Comparison of ENCODE assay signal across 19 cellular contexts in genomic region chr9:132348676-132349075, GRCh38. TPM values are rescaled to one million over a fixed set of nuclear protein-coding genes. Genes with fewer than 3 reads are reported as not detected.
DNase-seq lines count a peak whose midpoint lies in the region; ATAC-seq and TF ChIP-seq lines count a peak whose summit lies in the region.
"Had no signal": no experiment of that assay in that cellular context is flagged by ENCODE, and none has a peak within 500 bp of the region (broad histone marks: within the 10 kb centered on the region; RNA-seq: fewer than 3 reads in every experiment).

No MANE protein-coding gene starts in this region.

- H3K36me3 ChIP-seq in Caco-2 (ENCODE audit: control insufficient read depth, insufficient read depth, low read length), result peaks cover 1% of the 10 kb centered on the region; the same call in 1 of the 2 replicates

- peak overlapping the region; percentile 91 for H3K27ac Mint-ChIP-seq in CD4-positive, alpha-beta T cell
- H3K27ac Mint-ChIP-seq in IgD-negative memory B cell, result peak overlapping the region; percentile 13 to 80 (median 47)
- H3K27ac Mint-ChIP-seq in activated naive CD8-positive, alpha-beta T cell treated with anti-CD3 and anti-CD28 coated beads, Interleukin-2, amount 50 U/mL, for 24 hours, result peak overlapping the region; percentile 85
- H3K27ac Mint-ChIP-seq in natural killer cell, result peak overlapping the region; percentile 77 to 96
- H3K27ac Mint-ChIP-seq in Caco-2 (ENCODE audit: unreplicated experiment), result no peak overlapping the region

- H3K4me3 ChIP-seq in Caco-2 (ENCODE audit: low read depth, low read length), result no peak overlapping the region
- H3K4me3 ChIP-seq: HAP-1, heart right ventricle, MG63, ovary, skin epidermis had no signal

- H3K4me1 Mint-ChIP-seq in CD4-positive, alpha-beta T cell (ENCODE audit: low read depth), result peaks cover 56% of the 10 kb centered on the region
- peaks cover 33 to 40% (median 38%) of the 10 kb centered on the region in 3 donors for H3K4me1 Mint-ChIP-seq in IgD-negative memory B cell
- H3K4me1 Mint-ChIP-seq in activated naive CD8-positive, alpha-beta T cell treated with anti-CD3 and anti-CD28 coated beads, Interleukin-2, amount 50 U/mL, for 24 hours, result peaks cover 50% of the 10 kb centered on the region
- H3K4me1 Mint-ChIP-seq in natural killer cell, result peaks cover 41 to 48% of the 10 kb centered on the region in 2 donors
- peaks cover 10% of the 10 kb centered on the region for H3K4me1 Mint-ChIP-seq in Caco-2 (ENCODE audit: low read depth, unreplicated experiment)

- no peaks in the 10 kb centered on the region for H3K27me3 Mint-ChIP-seq in CD4-positive, alpha-beta T cell
- H3K27me3 Mint-ChIP-seq in IgD-negative memory B cell (no peaks in the 10 kb centered on the region), natural killer cell (ENCODE audit: low read depth in 2 of 2) (no peaks in the 10 kb centered on the region), Caco-2 (ENCODE audit: insufficient read depth, unreplicated experiment) (no peaks in the 10 kb centered on the region)
- no peaks in the 10 kb centered on the region for H3K27me3 Mint-ChIP-seq in activated naive CD8-positive, alpha-beta T cell treated with anti-CD3 and anti-CD28 coated beads, Interleukin-2, amount 50 U/mL, for 24 hours

- TF ChIP-seq CTCF in CD4-positive, alpha-beta T cell (IDR thresholded peaks at IDR 0.05), result no peak
- TF ChIP-seq CTCF in natural killer cell (IDR thresholded peaks at IDR 0.05) (no peak), Caco-2 (IDR thresholded peaks at IDR 0.05; ENCODE audit: insufficient read depth in 1 of 2, low read depth in 1 of 2, low read length in 1 of 2, severe bottlenecking in 1 of 2, unreplicated experiment in 1 of 2) (no peak)

- H3K4me1 ChIP-seq in Caco-2, result no peaks in the 10 kb centered on the region

- H3K27ac ChIP-seq in CD4-positive, alpha-beta T cell (ENCODE audit: low read depth, low read length), result no peak overlapping the region
- H3K27ac ChIP-seq: C4-2B, heart right ventricle, ovary, skin epidermis had no signal

- H3K36me3 Mint-ChIP-seq in CD4-positive, alpha-beta T cell (ENCODE audit: low read depth), result peaks cover 94% of the 10 kb centered on the region
- peaks cover 4% of the 10 kb centered on the region for H3K36me3 Mint-ChIP-seq in IgD-negative memory B cell
- peaks cover 60% of the 10 kb centered on the region for H3K36me3 Mint-ChIP-seq in activated naive CD8-positive, alpha-beta T cell treated with anti-CD3 and anti-CD28 coated beads, Interleukin-2, amount 50 U/mL, for 24 hours (ENCODE audit: low read depth)
- H3K36me3 Mint-ChIP-seq in natural killer cell, result peaks cover 19% of the 10 kb centered on the region
- H3K36me3 Mint-ChIP-seq in Caco-2 (ENCODE audit: insufficient read depth, unreplicated experiment), result peaks cover 76% of the 10 kb centered on the region

- no peaks in the 10 kb centered on the region for H3K9me3 ChIP-seq in CD4-positive, alpha-beta T cell (ENCODE audit: control insufficient read depth, low read length)
- no peaks in the 10 kb centered on the region for H3K9me3 ChIP-seq in Caco-2
- H3K9me3 ChIP-seq: HAP-1, heart right ventricle, MG63, ovary had no signal

- CTCF ChIA-PET in CD4-positive, alpha-beta T cell (lab: Charles Lee), result no interaction called here
- CTCF ChIA-PET in Caco-2 (lab: Charles Lee), result no interaction called here

- no peak for ATAC-seq in CD4-positive, alpha-beta T cell (ENCODE audit: poor library complexity)
- ATAC-seq in activated naive CD8-positive, alpha-beta T cell treated with anti-CD3 and anti-CD28 coated beads, Interleukin-2, amount 50 U/mL, for 24 hours, result no peak
- ATAC-seq in natural killer cell, result no peak
- ATAC-seq: heart right ventricle had no signal

- BruUV-seq in Caco-2 (replicated peaks; lab: Mats Ljungman, UMichigan), result no TSS peak

- intact Hi-C loops in CD4-positive, alpha-beta T cell (cut with DNase I, micrococcal nuclease), result no loop called here
- intact Hi-C loops in natural killer cell (cut with micrococcal nuclease) (no loop called here), Caco-2 (cut with micrococcal nuclease; ENCODE audit: unreplicated experiment) (no loop called here)

- no peak for DNase-seq in CD4-positive, alpha-beta T cell
- DNase-seq in activated naive CD8-positive, alpha-beta T cell treated with anti-CD3 and anti-CD28 coated beads, Interleukin-2, amount 50 U/mL, for 24 hours, result no peak
- DNase-seq in natural killer cell (no peak), Caco-2 (no peak), NOMO-1 (lab: John Stamatoyannopoulos, UW; ENCODE audit: unreplicated experiment in 2 of 2) (no peak), RPMI8226 (no peak)
- DNase-seq: heart right ventricle; islet precursor cell; MG63; NCI-H1694; ovary; SIG-M5; stimulated activated CD4-positive, alpha-beta T cell treated with anti-CD3 and anti-CD28 coated beads, Interleukin-4, amount 100 ng/mL, for 24 hours; stimulated activated CD8-positive, alpha-beta memory T cell treated with anti-CD3 and anti-CD28 coated beads, Interleukin-4, amount 100 ng/mL, for 48 hours; trophoblast cell had no signal

- H3K4me3 Mint-ChIP-seq in CD4-positive, alpha-beta T cell, result peak overlapping the region; percentile 51
- peak overlapping the region in 3 of 4 donors; percentile 28 to 52 (median 45) for H3K4me3 Mint-ChIP-seq in IgD-negative memory B cell
- no peak overlapping the region for H3K4me3 Mint-ChIP-seq in activated naive CD8-positive, alpha-beta T cell treated with anti-CD3 and anti-CD28 coated beads, Interleukin-2, amount 50 U/mL, for 24 hours
- peak overlapping the region; percentile 28 for H3K4me3 Mint-ChIP-seq in natural killer cell
- H3K4me3 Mint-ChIP-seq in Caco-2 (ENCODE audit: unreplicated experiment), result no peak overlapping the region

- no peaks in the 10 kb centered on the region for H3K27me3 ChIP-seq in CD4-positive, alpha-beta T cell (ENCODE audit: control insufficient read depth, insufficient read depth, low read length)
- no peaks in the 10 kb centered on the region for H3K27me3 ChIP-seq in Caco-2 (replicated peaks; ENCODE audit: control insufficient read depth, insufficient read depth, low read length)
- H3K27me3 ChIP-seq: heart right ventricle, MG63, ovary had no signal

- no peaks in the 10 kb centered on the region for H3K9me3 Mint-ChIP-seq in CD4-positive, alpha-beta T cell
- no peaks in the 10 kb centered on the region for H3K9me3 Mint-ChIP-seq in IgD-negative memory B cell
- H3K9me3 Mint-ChIP-seq in activated naive CD8-positive, alpha-beta T cell treated with anti-CD3 and anti-CD28 coated beads, Interleukin-2, amount 50 U/mL, for 24 hours, result no peaks in the 10 kb centered on the region
- H3K9me3 Mint-ChIP-seq in natural killer cell, result no peaks in the 10 kb centered on the region
- no peaks in the 10 kb centered on the region for H3K9me3 Mint-ChIP-seq in Caco-2 (ENCODE audit: unreplicated experiment)

- POLR2A ChIA-PET in CD4-positive, alpha-beta T cell (lab: Charles Lee), result no interaction called here
- POLR2A ChIA-PET in Caco-2 (lab: Charles Lee), result no interaction called here

RNA-seq across cellular contexts. Expression of gene SETX, which starts 6.1 kb away (rescaled TPM):
- total RNA-seq in CD4-positive, alpha-beta T cell, result 10 to 100 TPM; 36.1 to 37.7 TPM
- 39.3 TPM for polyA plus RNA-seq in IgD-negative memory B cell
- total RNA-seq in natural killer cell (100 to 1,000 TPM in 1 of 3 donors, 10 to 100 TPM in 2; 85.3 to 109 (median 97.7) TPM), Caco-2 (2022) (31.1 and 32.1 TPM in 2 replicates)

RNA-seq across cellular contexts. Expression of gene TTF1, which starts 58.0 kb away (rescaled TPM):
- total RNA-seq in CD4-positive, alpha-beta T cell, result 10 to 100 TPM; 12.4 to 12.8 TPM
- polyA plus RNA-seq in IgD-negative memory B cell, result 8.6 TPM
- total RNA-seq in natural killer cell, result 10 to 100 TPM; 11.2 to 14.5 (median 12.9) TPM
- total RNA-seq in Caco-2 (2022), result 11.4 and 12.9 TPM in 2 replicates

Comparison
In these comparisons a context has a peak if more than half of its experiments do, and no peak if none do; other contexts are left out.
1. H3K4me3 Mint-ChIP-seq: peak in CD4-positive, alpha-beta T cell (single experiment), IgD-negative memory B cell (3 of 4) and natural killer cell (single experiment); none in activated naive CD8-positive, alpha-beta T cell treated with anti-CD3 and anti-CD28 coated beads, Interleukin-2, amount 50 U/mL, for 24 hours (single experiment) and Caco-2 (single experiment).